18 cellular contexts compared by ENCODE assay signal in the genomic region with DNA sequence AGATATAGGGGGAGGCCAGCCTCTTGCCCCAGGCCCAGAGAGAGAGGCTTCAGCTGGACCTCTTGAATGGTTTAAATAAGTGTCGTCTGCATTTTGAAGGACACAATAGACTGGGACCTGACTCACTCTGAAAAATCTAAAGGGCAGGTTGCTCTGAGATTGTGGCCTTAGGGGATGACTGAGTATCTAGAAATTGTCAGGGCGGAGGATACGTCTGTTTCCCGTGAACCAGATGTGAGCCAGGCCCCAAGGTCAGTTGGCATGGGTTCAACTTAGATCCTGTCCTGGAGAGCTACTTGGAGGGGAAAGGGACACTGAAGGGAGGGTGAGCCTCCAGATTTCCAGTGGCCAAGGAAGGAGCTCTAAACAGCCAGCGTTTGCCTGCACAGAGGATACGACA.
DNase-seq lines count a peak whose midpoint lies in the region; ATAC-seq and TF ChIP-seq lines count a peak whose summit lies in the region.
"Had no signal": no experiment of that assay in that cellular context is flagged by ENCODE, and none has a peak within 500 bp of the region (broad histone marks: within the 10 kb centered on the region; RNA-seq: fewer than 3 reads in every experiment).

No MANE protein-coding gene starts in this region.

- H4K91ac ChIP-seq in H9 (ENCODE audit: insufficient read length, low read depth, low read length) = no peak overlapping the region

- peaks cover 36% of the 10 kb centered on the region for H3K4me1 ChIP-seq in A673 (ENCODE audit: insufficient read depth, low read length, poor library complexity, severe bottlenecking)
- peaks cover 7% of the 10 kb centered on the region for H3K4me1 ChIP-seq in H9 (ENCODE audit: insufficient read depth, low read length)
- peaks cover 2% of the 10 kb centered on the region for H3K4me1 ChIP-seq in mesendoderm (ENCODE audit: control insufficient read depth, low read depth, low read length)
- H3K4me1 ChIP-seq in transverse colon = no peaks in the 10 kb centered on the region
- H3K4me1 ChIP-seq: psoas muscle had no signal

- H3K79me2 ChIP-seq in H9 (ENCODE audit: insufficient read depth, low read length) (no peaks in the 10 kb centered on the region), mesendoderm (ENCODE audit: control insufficient read depth, insufficient read depth, low read length) (no peaks in the 10 kb centered on the region)

- no peak for TF ChIP-seq POLR2A in transverse colon (IDR thresholded peaks at IDR 0.05)

- no peaks in the 10 kb centered on the region for H3K23me2 ChIP-seq in H9 (ENCODE audit: insufficient read length, low read depth, low read length, poor library complexity, severe bottlenecking)

- H3K4ac ChIP-seq in H9 (ENCODE audit: low read depth, low read length) = no peak overlapping the region
- no peak overlapping the region for H3K4ac ChIP-seq in mesendoderm (ENCODE audit: low read depth, low read length)

- peaks cover 0 to 3% of the 10 kb centered on the region in 2 experiments; a peak in 1 of 5 replicates for H3K9me3 Mint-ChIP-seq in H9
- H3K9me3 Mint-ChIP-seq: activated CD4-positive, alpha-beta T cell treated with anti-CD3 and anti-CD28 coated beads, Interleukin-2, amount 10 ng/mL, durations not matched to agents 7 days and 5 days; nephron had no signal

- H3K9ac ChIP-seq in H9 (ENCODE audit: extremely low read depth, insufficient read length, low read length) (no peak overlapping the region), mesendoderm (ENCODE audit: low read length) (no peak overlapping the region)
- H3K9ac ChIP-seq: KMS-11 had no signal

- no TSS peak for BruUV-seq in A673 (replicated peaks; lab: Mats Ljungman, UMichigan)

- H3K79me1 ChIP-seq in H9 (ENCODE audit: insufficient read depth, low read depth, low read length, poor library complexity, severe bottlenecking) (no peaks in the 10 kb centered on the region), mesendoderm (ENCODE audit: low read length) (no peaks in the 10 kb centered on the region)

- no peaks in the 10 kb centered on the region for H4K20me1 ChIP-seq in H9 (ENCODE audit: control insufficient read depth, insufficient read depth, insufficient read length)

- no peak overlapping the region for H3K4me3 ChIP-seq in A673 (ENCODE audit: low read depth, low read length, poor library complexity, severe bottlenecking)
- H3K4me3 ChIP-seq in mesendoderm (ENCODE audit: low read length) = no peak overlapping the region
- H3K4me3 ChIP-seq in transverse colon = no peak overlapping the region
- H3K4me3 ChIP-seq: psoas muscle had no signal

- H3K27me3 Mint-ChIP-seq in H9 (ENCODE audit: low read depth) = peaks cover 2% of the 10 kb centered on the region; the same call in 1 of the 2 replicates

- H3K23ac ChIP-seq in H9 (ENCODE audit: insufficient read length, low read depth, low read length) = no peak overlapping the region
- no peak overlapping the region for H3K23ac ChIP-seq in mesendoderm (ENCODE audit: low read length)

- no peak overlapping the region for H2BK120ac ChIP-seq in H9 (ENCODE audit: low read depth, low read length, poor library complexity, severe bottlenecking)
- H2BK120ac ChIP-seq in mesendoderm (ENCODE audit: low read depth, low read length) = no peak overlapping the region

- in situ Hi-C loops in transverse colon (cut with MboI; ENCODE audit: low pct_ligation_motif_present in 1 of 4, low pct_unique_long_range_greater_than_20kb in 1 of 4, low sequenced_read_pairs in 3 of 4) = no loop called here

- TF ChIP-seq EP300 in transverse colon (IDR thresholded peaks at IDR 0.05; ENCODE audit: low read depth) = no peak

- H4K5ac ChIP-seq in H9 (ENCODE audit: insufficient read length, low read depth, low read length) (no peak overlapping the region), mesendoderm (ENCODE audit: low read length) (no peak overlapping the region)

- no peak overlapping the region for H2AFZ ChIP-seq in H9 (ENCODE audit: low read length)

- no peak overlapping the region for H2BK5ac ChIP-seq in H9 (ENCODE audit: insufficient read length, low read length)
- H2BK5ac ChIP-seq in mesendoderm (ENCODE audit: low read length) = no peak overlapping the region

- TF ChIP-seq CTCF in A673 (conservative IDR thresholded peaks at IDR 0.05; ENCODE audit: low read depth, low read length) = no peak
- no peak for TF ChIP-seq CTCF in H9 (conservative IDR thresholded peaks at IDR 0.05)
- TF ChIP-seq CTCF in transverse colon (IDR thresholded peaks at IDR 0.05) = no peak

- H3K4me1 Mint-ChIP-seq in H9 = peaks cover 53 to 62% of the 10 kb centered on the region in 2 experiments
- H3K4me1 Mint-ChIP-seq: activated CD4-positive, alpha-beta T cell treated with anti-CD3 and anti-CD28 coated beads, Interleukin-2, amount 10 ng/mL, durations not matched to agents 7 days and 5 days had no signal

- H3K27me3 ChIP-seq in A673 (replicated peaks; ENCODE audit: insufficient read depth, low read depth, low read length, poor library complexity) (no peaks in the 10 kb centered on the region), H9 (ENCODE audit: insufficient read depth, low read length) (no peaks in the 10 kb centered on the region), mesendoderm (ENCODE audit: insufficient read depth, low read length, poor library complexity) (no peaks in the 10 kb centered on the region), transverse colon (no peaks in the 10 kb centered on the region)

- H3K14ac ChIP-seq in H9 (ENCODE audit: insufficient read depth, low read length) = no peak overlapping the region; the same call in 1 of the 2 replicates

- H3K36me3 Mint-ChIP-seq in H9 (ENCODE audit: insufficient read depth in 1 of 3, low read depth in 3 of 3) = no peaks in the 10 kb centered on the region
- H3K36me3 Mint-ChIP-seq: mesothelial cell of epicardium had no signal

- H2BK12ac ChIP-seq in H9 (ENCODE audit: insufficient read length, low read depth, low read length) = no peak overlapping the region

- H3K9me3 ChIP-seq in A673 (ENCODE audit: low read depth, low read length, poor library complexity, severe bottlenecking) (no peaks in the 10 kb centered on the region), H9 (ENCODE audit: control insufficient read depth, low read depth, low read length) (no peaks in the 10 kb centered on the region), transverse colon (no peaks in the 10 kb centered on the region)
- H3K9me3 ChIP-seq: psoas muscle had no signal

- intact Hi-C loops in A673 (cut with micrococcal nuclease; ENCODE audit: unreplicated experiment) = no loop called here
- intact Hi-C loops in transverse colon (cut with DNase I; ENCODE audit: low total_unique reads) = loop anchor here (5.0 kb wide), 1 partner anchor 648 kb away; no protein-coding TSS in a partner anchor

- H2AK5ac ChIP-seq in H9 (ENCODE audit: insufficient read length, low read length) (no peak overlapping the region), mesendoderm (ENCODE audit: low read length) (no peak overlapping the region)

- H3K4me3 Mint-ChIP-seq in H9 = no peak overlapping the region
- H3K4me3 Mint-ChIP-seq: activated CD4-positive, alpha-beta T cell treated with anti-CD3 and anti-CD28 coated beads, Interleukin-2, amount 10 ng/mL, durations not matched to agents 7 days and 5 days; mesothelial cell of epicardium; nephron had no signal

- peak overlapping the region in 2 of 3 experiments; percentile 8 to 66; a peak in 2 of 7 replicates for H3K27ac Mint-ChIP-seq in H9
- H3K27ac Mint-ChIP-seq: activated CD4-positive, alpha-beta T cell treated with anti-CD3 and anti-CD28 coated beads, Interleukin-2, amount 10 ng/mL, durations not matched to agents 7 days and 5 days had no signal

- H3K27ac ChIP-seq in A673 (ENCODE audit: low read depth, low read length, poor library complexity, severe bottlenecking) (peak overlapping the region; percentile 21), H9 (ENCODE audit: insufficient read length, low read depth, low read length) (no peak overlapping the region), mesendoderm (ENCODE audit: low read depth, low read length) (no peak overlapping the region), transverse colon (no peak overlapping the region)
- H3K27ac ChIP-seq: KMS-11, psoas muscle had no signal

- WGBS in H9 (ENCODE audit: extremely low coverage, insufficient read length, low lambda C conversion rate) = no CpG with 5 or more reads among the region's 6 CpGs
- no CpG with 5 or more reads among the region's 6 CpGs for WGBS in mesendoderm (ENCODE audit: extremely low coverage, insufficient coverage, low lambda C conversion rate)
- WGBS in transverse colon (ENCODE audit: low coverage in 1 of 2), 2 donors = 78 to 85% methylated on average over 5 to 6 of the region's 6 CpGs

- no peak overlapping the region for H4K8ac ChIP-seq in H9 (replicated peaks; ENCODE audit: insufficient read length, low read depth, low read length)
- H4K8ac ChIP-seq in mesendoderm (ENCODE audit: low read depth, low read length) = no peak overlapping the region

- no peaks in the 10 kb centered on the region for H3K36me3 ChIP-seq in A673 (ENCODE audit: insufficient read depth, low read length, poor library complexity, severe bottlenecking)
- no peaks in the 10 kb centered on the region for H3K36me3 ChIP-seq in mesendoderm (ENCODE audit: control insufficient read depth, insufficient read depth, low read length)
- no peaks in the 10 kb centered on the region for H3K36me3 ChIP-seq in transverse colon

- no peak overlapping the region for H3T11ph ChIP-seq in H9 (ENCODE audit: low read length)

- H2BK15ac ChIP-seq in H9 (ENCODE audit: low read depth, low read length) (no peak overlapping the region), mesendoderm (replicated peaks; ENCODE audit: low read depth) (no peak overlapping the region)

- H3K56ac ChIP-seq in H9 (ENCODE audit: insufficient read length, low read depth, low read length) = no peak overlapping the region
- no peak overlapping the region for H3K56ac ChIP-seq in mesendoderm (ENCODE audit: low read length)

- DNase-seq in A673 (ENCODE audit: low spot score) (no peak), H9 (no peak), dermis microvascular lymphatic vessel endothelial cell (ENCODE audit: low read depth in 2 of 2) (peak; percentile 11 to 97), mesendoderm (peak; percentile 62), transverse colon (no peak), anterior cingulate cortex (lab: John Stamatoyannopoulos, UW) (no peak)
- no peak for DNase-seq in activated CD4-positive, CD25-positive, alpha-beta regulatory T cell (lab: John Stamatoyannopoulos, UW)
- DNase-seq: activated CD4-positive, alpha-beta T cell treated with anti-CD3 and anti-CD28 coated beads, Interleukin-2, amount 10 ng/mL, durations not matched to agents 7 days and 5 days; activated CD8-positive, alpha-beta memory T cell treated with anti-CD3 and anti-CD28 coated beads, Interleukin-2, amount 50 U/mL, for 48 hours; activated effector memory CD4-positive, alpha-beta T cell treated with anti-CD3 and anti-CD28 coated beads, Interleukin-2, amount 50 U/mL, for 16 hours; caudate nucleus; NCI-H1048; NCI-H510A treated with DMSO at 0.1 percent for 48 hours; psoas muscle had no signal

- H2BK20ac ChIP-seq in H9 (ENCODE audit: low read depth, low read length, poor library complexity, severe bottlenecking) = no peak overlapping the region

- H3K18ac ChIP-seq in H9 (ENCODE audit: insufficient read length, low read depth, low read length) (no peak overlapping the region), mesendoderm (ENCODE audit: low read length) (no peak overlapping the region)

- ATAC-seq in GM21526 (IDR thresholded peaks at IDR 0.05; ENCODE audit: low FRiP score, unreplicated experiment) = no peak
- ATAC-seq: psoas muscle had no signal

- POLR2A ChIA-PET in A673 (lab: Charles Lee; ENCODE audit: low non-redundant PET) = no interaction called here

- CTCF ChIA-PET in A673 (lab: Charles Lee) = no interaction called here

- H3K4me2 ChIP-seq in H9 (ENCODE audit: insufficient read depth, insufficient read length, low read length) = no peak overlapping the region
- no peak overlapping the region for H3K4me2 ChIP-seq in mesendoderm (ENCODE audit: low read length)
- H3K4me2 ChIP-seq: KMS-11 had no signal

Comparison
In these comparisons a context has a peak if more than half of its experiments do, and no peak if none do; other contexts are left out.
1. DNase-seq: peak in dermis microvascular lymphatic vessel endothelial cell (2 of 2) and mesendoderm (single experiment); none in A673 (single experiment), H9 (single experiment), transverse colon (single experiment), activated CD4-positive, CD25-positive, alpha-beta regulatory T cell (0 of 4) and anterior cingulate cortex (0 of 58).